Comparison of ENCODE assay signal across 18 cellular contexts in the genomic region with DNA sequence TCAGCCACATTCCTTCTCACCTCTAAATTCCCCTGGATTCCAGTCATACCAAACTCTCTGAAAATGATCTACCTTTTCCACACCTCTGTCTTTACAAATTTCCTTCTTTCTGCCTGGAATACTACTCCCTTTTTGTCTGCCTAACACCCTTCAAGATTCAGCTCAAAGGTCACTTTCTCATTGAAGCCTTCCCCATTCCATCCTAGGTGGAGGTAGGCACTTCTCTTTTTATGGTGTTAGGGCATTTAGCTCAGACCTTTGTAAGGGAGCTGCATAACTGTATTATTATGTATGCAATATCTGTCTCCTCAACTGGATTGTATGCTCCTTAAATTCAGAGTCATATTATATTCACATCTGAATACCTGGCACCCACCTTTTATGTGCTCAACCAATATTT.
DNase-seq lines count a peak whose midpoint lies in the region; TF ChIP-seq lines count a peak whose summit lies in the region.
"Had no signal": no experiment of that assay in that cellular context is flagged by ENCODE, and none has a peak within 500 bp of the region (broad histone marks: within the 10 kb centered on the region; RNA-seq: fewer than 3 reads in every experiment).

No MANE protein-coding gene starts in this region.

- H4K20me1 ChIP-seq in hepatocyte (ENCODE audit: insufficient read depth, poor library complexity, severe bottlenecking) (no peaks in the 10 kb centered on the region), SK-N-SH (ENCODE audit: insufficient read depth) (no peaks in the 10 kb centered on the region)
- H4K20me1 ChIP-seq: BLaER1 treated with 17β-estradiol and CSF1 and Interleukin-3, amounts not matched to agents 10 nM and 100 nM had no signal

- intact Hi-C loops in posterior vena cava (cut with DNase I): no loop called here

- no peak overlapping the region for H4K5ac ChIP-seq in mesendoderm (ENCODE audit: low read length)

- no peak overlapping the region for H2AK5ac ChIP-seq in mesendoderm (ENCODE audit: low read length)

- H3K56ac ChIP-seq in mesendoderm (ENCODE audit: low read length): no peak overlapping the region

- no peak overlapping the region for H3K23ac ChIP-seq in mesendoderm (ENCODE audit: low read length)

- H3K36me3 Mint-ChIP-seq in chondrocyte (ENCODE audit: low read depth): no peaks in the 10 kb centered on the region
- H3K36me3 Mint-ChIP-seq: CD8-positive, alpha-beta T cell had no signal

- no peak overlapping the region for H3K4me3 Mint-ChIP-seq in chondrocyte (ENCODE audit: unreplicated experiment)
- H3K4me3 Mint-ChIP-seq: B cell; CD4-positive, alpha-beta T cell; CD8-positive, alpha-beta T cell had no signal

- H3K4me2 ChIP-seq in hepatocyte (peak overlapping the region; percentile 33), mesendoderm (ENCODE audit: low read length) (no peak overlapping the region), SK-N-SH (no peak overlapping the region)
- H3K4me2 ChIP-seq: A549; BLaER1 treated with 17β-estradiol and CSF1 and Interleukin-3, amounts not matched to agents 10 nM and 100 nM had no signal

- TF ChIP-seq RAD21 in SK-N-SH (IDR thresholded peaks at IDR 0.05; ENCODE audit: low read length): no peak

- no peak overlapping the region for H3K4ac ChIP-seq in mesendoderm (ENCODE audit: low read depth, low read length)

- H3K4me1 ChIP-seq in hepatocyte (ENCODE audit: insufficient read depth) (peaks cover 6% of the 10 kb centered on the region), mesendoderm (ENCODE audit: control insufficient read depth, low read depth, low read length) (no peaks in the 10 kb centered on the region), SK-N-SH (ENCODE audit: control insufficient read depth in 1 of 2, insufficient read depth in 2 of 2, low read depth in 1 of 2, low read length in 1 of 2) (no peaks in the 10 kb centered on the region)
- H3K4me1 ChIP-seq: A549; BLaER1 treated with 17β-estradiol and CSF1 and Interleukin-3, amounts not matched to agents 10 nM and 100 nM had no signal

- H3K27me3 ChIP-seq in hepatocyte (no peaks in the 10 kb centered on the region), mesendoderm (ENCODE audit: insufficient read depth, low read length, poor library complexity) (no peaks in the 10 kb centered on the region), SK-N-SH (ENCODE audit: insufficient read depth) (no peaks in the 10 kb centered on the region)
- H3K27me3 ChIP-seq: BLaER1 treated with 17β-estradiol and CSF1 and Interleukin-3, amounts not matched to agents 10 nM and 100 nM had no signal

- H3K4me1 Mint-ChIP-seq in chondrocyte (ENCODE audit: low read depth): no peaks in the 10 kb centered on the region
- H3K4me1 Mint-ChIP-seq: B cell had no signal

- H3K79me2 ChIP-seq in hepatocyte: no peaks in the 10 kb centered on the region
- H3K79me2 ChIP-seq in mesendoderm (ENCODE audit: control insufficient read depth, insufficient read depth, low read length): no peaks in the 10 kb centered on the region
- H3K79me2 ChIP-seq in SK-N-SH (ENCODE audit: insufficient read depth): no peaks in the 10 kb centered on the region

- peaks cover 28% of the 10 kb centered on the region for H3K9me3 Mint-ChIP-seq in chondrocyte (ENCODE audit: low read depth)
- H3K9me3 Mint-ChIP-seq: CD8-positive, alpha-beta T cell had no signal

- H3K27ac Mint-ChIP-seq in chondrocyte (ENCODE audit: unreplicated experiment): no peak overlapping the region
- H3K27ac Mint-ChIP-seq: B cell; CD4-positive, alpha-beta T cell; CD8-positive, alpha-beta T cell had no signal

- no peak for TF ChIP-seq EP300 in SK-N-SH (IDR thresholded peaks at IDR 0.05; ENCODE audit: borderline replicate concordance in 1 of 2, low read depth in 1 of 2, low read length in 1 of 2)

- no peak overlapping the region for H4K8ac ChIP-seq in mesendoderm (ENCODE audit: low read depth, low read length)

- no peak overlapping the region for H2BK15ac ChIP-seq in mesendoderm (replicated peaks; ENCODE audit: low read depth)

- POLR2A ChIA-PET in SK-N-SH (lab: Yijun Ruan, JAX): no interaction called here

- no peak for TF ChIP-seq CTCF in hepatocyte (IDR thresholded peaks at IDR 0.05; ENCODE audit: poor library complexity)
- TF ChIP-seq CTCF in SK-N-SH (IDR thresholded peaks at IDR 0.05): no peak
- TF ChIP-seq CTCF in chondrocyte (IDR thresholded peaks at IDR 0.05): no peak

- H2BK5ac ChIP-seq in mesendoderm (ENCODE audit: low read length): no peak overlapping the region

- no peaks in the 10 kb centered on the region for H3F3A ChIP-seq in SK-N-SH (replicated peaks; ENCODE audit: insufficient read depth)

- DNase-seq in HT-29 (ENCODE audit: low spot score): peak; percentile 22
- DNase-seq in hepatocyte (ENCODE audit: low spot score): no peak
- DNase-seq in mesendoderm: peak; percentile 32
- DNase-seq in SK-N-SH: no peak
- DNase-seq in chondrocyte (ENCODE audit: low spot score): no peak
- DNase-seq in posterior vena cava (ENCODE audit: low spot score): no peak
- DNase-seq: AML-193; Caco-2; Calu3; CD4-positive, alpha-beta T cell; CD8-positive, alpha-beta T cell; DMS79 treated with DMSO at 0.1 percent for 48 hours; GF-D8 had no signal

- no peak overlapping the region for H2BK120ac ChIP-seq in mesendoderm (ENCODE audit: low read depth, low read length)

- H2AFZ ChIP-seq in hepatocyte: no peak overlapping the region
- H2AFZ ChIP-seq in SK-N-SH (ENCODE audit: low read depth): no peak overlapping the region

- H3K9me2 ChIP-seq in hepatocyte (replicated peaks; ENCODE audit: insufficient read depth): no peaks in the 10 kb centered on the region
- H3K9me2 ChIP-seq in SK-N-SH: no peaks in the 10 kb centered on the region

- peak overlapping the region; percentile 16 for H3K27ac ChIP-seq in hepatocyte
- no peak overlapping the region for H3K27ac ChIP-seq in mesendoderm (ENCODE audit: low read depth, low read length)
- no peak overlapping the region for H3K27ac ChIP-seq in SK-N-SH (ENCODE audit: low read depth in 2 of 2, low read length in 1 of 2)
- H3K27ac ChIP-seq: 22Rv1; A549; BLaER1 treated with 17β-estradiol and CSF1 and Interleukin-3, amounts not matched to agents 10 nM and 100 nM; C4-2B had no signal

- H3K9ac ChIP-seq in mesendoderm (ENCODE audit: low read length): no peak overlapping the region
- no peak overlapping the region for H3K9ac ChIP-seq in SK-N-SH
- H3K9ac ChIP-seq: BLaER1 treated with 17β-estradiol and CSF1 and Interleukin-3, amounts not matched to agents 10 nM and 100 nM had no signal

- H3K18ac ChIP-seq in mesendoderm (ENCODE audit: low read length): no peak overlapping the region

- no peak overlapping the region for H3K4me3 ChIP-seq in hepatocyte
- no peak overlapping the region for H3K4me3 ChIP-seq in mesendoderm (ENCODE audit: low read length)
- H3K4me3 ChIP-seq in SK-N-SH (ENCODE audit: low read depth in 2 of 2, low read length in 1 of 2): no peak overlapping the region
- H3K4me3 ChIP-seq: A549; BLaER1 treated with 17β-estradiol and CSF1 and Interleukin-3, amounts not matched to agents 10 nM and 100 nM had no signal

- CTCF ChIA-PET in SK-N-SH (lab: Yijun Ruan, JAX): no interaction called here

- H3K9me3 ChIP-seq in hepatocyte (ENCODE audit: low read depth) (no peaks in the 10 kb centered on the region), SK-N-SH (no peaks in the 10 kb centered on the region)
- H3K9me3 ChIP-seq: A549 had no signal

- H3K79me1 ChIP-seq in mesendoderm (ENCODE audit: low read length): no peaks in the 10 kb centered on the region

- H3K27me3 Mint-ChIP-seq in chondrocyte (ENCODE audit: low read depth): peaks cover 4% of the 10 kb centered on the region

- H3K36me3 ChIP-seq in hepatocyte (replicated peaks; ENCODE audit: insufficient read depth, low read depth): no peaks in the 10 kb centered on the region
- H3K36me3 ChIP-seq in mesendoderm (ENCODE audit: control insufficient read depth, insufficient read depth, low read length): no peaks in the 10 kb centered on the region
- H3K36me3 ChIP-seq in SK-N-SH (replicated peaks in 1 of 2; ENCODE audit: control insufficient read depth in 1 of 2, insufficient read depth in 2 of 2, low read length in 1 of 2): no peaks in the 10 kb centered on the region
- H3K36me3 ChIP-seq: BLaER1 treated with 17β-estradiol and CSF1 and Interleukin-3, amounts not matched to agents 10 nM and 100 nM had no signal

TF ChIP-seq in SK-N-SH, 30 proteins besides CTCF, POLR2A, EP300 and RAD21 (continues in another document):
- TF ChIP-seq RCOR1 (IDR thresholded peaks at IDR 0.05; ENCODE audit: low read length) (no peak), TCF12 (IDR thresholded peaks at IDR 0.05) (no peak), RXRA (IDR thresholded peaks at IDR 0.05; ENCODE audit: borderline replicate concordance, low read depth) (no peak), MEF2A (IDR thresholded peaks at IDR 0.05; ENCODE audit: borderline replicate concordance, low read depth) (no peak), NFIC (IDR thresholded peaks at IDR 0.05; ENCODE audit: borderline replicate concordance) (no peak), SMC3 (IDR thresholded peaks at IDR 0.05; ENCODE audit: low read depth, low read length) (no peak), TEAD4 (IDR thresholded peaks at IDR 0.05; ENCODE audit: borderline replicate concordance, insufficient read depth) (no peak)
- TF ChIP-seq, protein P1, sequence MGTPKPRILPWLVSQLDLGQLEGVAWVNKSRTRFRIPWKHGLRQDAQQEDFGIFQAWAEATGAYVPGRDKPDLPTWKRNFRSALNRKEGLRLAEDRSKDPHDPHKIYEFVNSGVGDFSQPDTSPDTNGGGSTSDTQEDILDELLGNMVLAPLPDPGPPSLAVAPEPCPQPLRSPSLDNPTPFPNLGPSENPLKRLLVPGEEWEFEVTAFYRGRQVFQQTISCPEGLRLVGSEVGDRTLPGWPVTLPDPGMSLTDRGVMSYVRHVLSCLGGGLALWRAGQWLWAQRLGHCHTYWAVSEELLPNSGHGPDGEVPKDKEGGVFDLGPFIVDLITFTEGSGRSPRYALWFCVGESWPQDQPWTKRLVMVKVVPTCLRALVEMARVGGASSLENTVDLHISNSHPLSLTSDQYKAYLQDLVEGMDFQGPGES (IDR thresholded peaks at IDR 0.05; ENCODE audit: low read depth, low read length): no peak
- TF ChIP-seq, protein P2, sequence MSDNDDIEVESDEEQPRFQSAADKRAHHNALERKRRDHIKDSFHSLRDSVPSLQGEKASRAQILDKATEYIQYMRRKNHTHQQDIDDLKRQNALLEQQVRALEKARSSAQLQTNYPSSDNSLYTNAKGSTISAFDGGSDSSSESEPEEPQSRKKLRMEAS (IDR thresholded peaks at IDR 0.05; ENCODE audit: low read depth): no peak
- TF ChIP-seq, protein P3, sequence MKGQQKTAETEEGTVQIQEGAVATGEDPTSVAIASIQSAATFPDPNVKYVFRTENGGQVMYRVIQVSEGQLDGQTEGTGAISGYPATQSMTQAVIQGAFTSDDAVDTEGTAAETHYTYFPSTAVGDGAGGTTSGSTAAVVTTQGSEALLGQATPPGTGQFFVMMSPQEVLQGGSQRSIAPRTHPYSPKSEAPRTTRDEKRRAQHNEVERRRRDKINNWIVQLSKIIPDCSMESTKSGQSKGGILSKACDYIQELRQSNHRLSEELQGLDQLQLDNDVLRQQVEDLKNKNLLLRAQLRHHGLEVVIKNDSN (IDR thresholded peaks at IDR 0.05; ENCODE audit: borderline replicate concordance, low read depth): no peak

Comparison
In these comparisons a context has a peak if more than half of its experiments do, and no peak if none do; other contexts are left out.
1. DNase-seq: peak in HT-29 (single experiment) and mesendoderm (single experiment); none in hepatocyte (single experiment), SK-N-SH (single experiment), chondrocyte (single experiment) and posterior vena cava (single experiment).